17 cellular contexts compared by ENCODE assay signal in the genomic region with DNA sequence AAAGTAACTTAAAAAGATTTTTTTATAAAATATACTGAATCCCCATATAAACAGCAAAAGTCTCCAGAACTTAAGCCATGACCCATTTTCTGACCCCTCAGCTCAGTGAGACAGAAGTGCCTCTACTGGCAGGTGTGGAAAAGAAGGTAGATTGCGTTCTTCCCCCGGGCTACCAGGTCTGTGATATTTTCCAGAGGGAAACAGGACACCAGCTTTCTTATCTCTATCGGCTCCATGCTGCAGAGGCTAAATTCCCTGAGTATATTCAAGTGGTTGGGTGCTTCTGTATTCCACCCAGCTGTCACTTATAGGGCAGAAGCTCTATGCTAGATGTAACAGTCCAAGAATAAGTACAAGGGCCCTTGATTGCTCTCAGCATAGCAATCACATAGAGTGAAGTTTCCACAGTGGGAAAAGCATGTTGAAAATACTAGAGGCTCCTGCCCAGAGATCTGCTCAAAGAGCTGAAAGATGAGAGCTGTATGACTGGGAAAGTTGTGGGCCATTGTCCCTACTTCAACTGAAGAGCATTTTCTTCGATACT.
"Had no signal": no experiment of that assay in that cellular context is flagged by ENCODE, and none has a peak within 500 bp of the region (broad histone marks: within the 10 kb centered on the region; RNA-seq: fewer than 3 reads in every experiment).

No MANE protein-coding gene starts in this region.

- H3K36me3 ChIP-seq: brain microvascular endothelial cell, esophagus muscularis mucosa, spleen, thoracic aorta, upper lobe of right lung had no signal

- DNase-seq: activated CD4-positive, alpha-beta T cell treated with anti-CD3 and anti-CD28 coated beads, Interleukin-2, amount 50 U/mL, for 4 hours; activated effector memory CD4-positive, alpha-beta T cell treated with anti-CD3 and anti-CD28 coated beads, Interleukin-2, amount 50 U/mL, for 16 hours; activated naive CD4-positive, alpha-beta T cell treated with anti-CD3 and anti-CD28 coated beads, Interleukin-2, amount 50 U/mL, for 16 hours; activated T-cell treated with anti-CD3 and anti-CD28 coated beads, Interleukin-2, amount 50 U/mL, for 72 hours; aorta; brain microvascular endothelial cell; cerebellar nuclear complex; effector CD8-positive, alpha-beta T cell; immature natural killer cell; occipital lobe; posterior cingulate gyrus; spleen; stimulated activated CD4-positive, alpha-beta T cell treated with anti-CD3 and anti-CD28 coated beads, Interleukin-4, amount 100 ng/mL, for 4 hours; stimulated activated naive B cell treated with anti-CD40 and anti-IgM and Interleukin-4, amounts not matched to agents 10 μg/mL and 1 μg/mL and 100 μg/mL, for 72 hours; upper lobe of right lung had no signal

- ATAC-seq: activated T-cell treated with anti-CD3 and anti-CD28 coated beads, Interleukin-2, amount 50 U/mL, for 72 hours; stimulated activated naive B cell treated with anti-CD40 and anti-IgM and Interleukin-4, amounts not matched to agents 10 μg/mL and 1 μg/mL and 100 μg/mL, for 72 hours; upper lobe of right lung had no signal

- H3K4me1 ChIP-seq: esophagus muscularis mucosa, spleen, upper lobe of right lung had no signal

- H3K27ac ChIP-seq: brain microvascular endothelial cell, esophagus muscularis mucosa, spleen, thoracic aorta, upper lobe of right lung had no signal

- H3K4me3 ChIP-seq: esophagus muscularis mucosa, spleen, thoracic aorta, upper lobe of right lung had no signal

- H3K27me3 ChIP-seq: brain microvascular endothelial cell, esophagus muscularis mucosa, spleen, upper lobe of right lung had no signal
